9 cellular contexts compared by ENCODE assay signal in the genomic region with DNA sequence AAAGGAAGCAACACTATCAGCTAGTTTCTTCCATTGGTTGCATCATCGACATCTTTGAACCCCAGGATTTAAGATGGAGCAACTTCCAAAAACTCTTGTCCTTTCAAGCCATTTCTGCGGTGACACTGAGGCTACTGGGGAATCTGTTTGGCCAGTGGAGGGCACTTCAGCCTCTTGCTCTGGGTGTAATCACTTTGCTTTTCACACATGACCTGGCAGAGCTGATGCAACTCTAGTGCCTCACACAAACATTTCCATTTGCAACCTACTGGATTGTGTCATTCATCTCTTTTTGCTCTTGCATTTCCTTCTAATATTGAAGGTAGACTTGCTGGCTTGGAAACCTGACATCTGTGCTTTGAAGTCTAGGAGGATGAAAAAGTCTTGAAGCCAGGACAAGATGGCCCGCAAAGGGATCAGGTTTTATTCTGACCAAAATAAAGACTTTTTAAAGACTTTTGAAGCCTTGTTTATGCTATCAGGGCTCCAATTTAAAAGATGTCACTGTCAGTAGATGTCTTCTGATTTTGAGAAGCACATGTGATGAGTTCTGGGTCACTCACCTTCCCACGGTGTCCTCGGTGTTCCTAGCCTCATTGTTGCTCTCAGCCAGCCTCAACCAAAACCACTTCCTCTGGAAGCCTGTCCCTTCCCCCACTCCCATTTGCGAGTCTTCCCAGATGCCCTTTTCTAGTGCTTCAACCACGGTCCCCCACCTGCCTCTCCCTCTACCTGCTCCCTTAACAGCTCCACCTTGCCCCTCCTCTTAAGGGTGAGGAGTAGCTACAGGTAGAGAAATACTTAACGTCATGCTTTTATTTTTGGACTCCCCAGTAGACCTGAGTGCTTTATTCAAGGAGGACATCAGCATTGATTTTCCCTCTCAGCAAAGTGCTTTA.
A peak's percentile ranks its signal among the peaks of the same experiment; 100 is the strongest.
DNase-seq lines count a peak whose midpoint lies in the region; ATAC-seq and TF ChIP-seq lines count a peak whose summit lies in the region.
"Had no signal": no experiment of that assay in that cellular context is flagged by ENCODE, and none has a peak within 500 bp of the region (broad histone marks: within the 10 kb centered on the region; RNA-seq: fewer than 3 reads in every experiment).

No MANE protein-coding gene starts in this region.

- intact Hi-C loops in adrenal gland (cut with DNase I), result loop anchor here in 1 of 2 donors (10.0 kb wide), 1 partner anchor 103 kb away; no protein-coding TSS in a partner anchor
- intact Hi-C loops in naive thymus-derived CD4-positive, alpha-beta T cell (cut with micrococcal nuclease), result no loop called here

- H3K4me1 ChIP-seq in adrenal gland (replicated peaks in 1 of 2), result no peaks in the 10 kb centered on the region
- H3K4me1 ChIP-seq in naive thymus-derived CD4-positive, alpha-beta T cell (ENCODE audit: control insufficient read depth in 2 of 2, insufficient read depth in 2 of 2, low read length in 2 of 2), result peaks cover 0 to 7% of the 10 kb centered on the region in 2 donors

- no peaks in the 10 kb centered on the region for H3K36me3 ChIP-seq in adrenal gland (replicated peaks in 1 of 2)
- H3K36me3 ChIP-seq in naive thymus-derived CD4-positive, alpha-beta T cell (ENCODE audit: control insufficient read depth in 2 of 3, insufficient read depth in 3 of 3, low read length in 3 of 3), result no peaks in the 10 kb centered on the region

- H3K27ac Mint-ChIP-seq in naive thymus-derived CD4-positive, alpha-beta T cell, result no peak overlapping the region

- H3K9me3 ChIP-seq in adrenal gland (replicated peaks in 1 of 3), result no peaks in the 10 kb centered on the region
- H3K9me3 ChIP-seq in naive thymus-derived CD4-positive, alpha-beta T cell (ENCODE audit: control insufficient read depth in 2 of 3, low read length in 3 of 3), result peaks cover 0 to 5% (median 0%) of the 10 kb centered on the region in 3 experiments

- peak; percentile 21 for DNase-seq in COLO829 (ENCODE audit: low spot score)
- peak; percentile 22 for DNase-seq in NCI-H1417 treated with DMSO at 0.1 percent for 48 hours (lab: John Stamatoyannopoulos, UW)
- peak; percentile 24 to 86 (median 48) for DNase-seq in adrenal gland
- peak in 36 of 51 donors; percentile 1 to 67 (median 25) for DNase-seq in hypothalamus (lab: John Stamatoyannopoulos, UW)
- peak in 40 of 49 donors; percentile 4 to 78 (median 28) for DNase-seq in substantia nigra (lab: John Stamatoyannopoulos, UW)
- no peak for DNase-seq in naive thymus-derived CD4-positive, alpha-beta T cell

- POLR2A ChIA-PET in naive thymus-derived CD4-positive, alpha-beta T cell (lab: Charles Lee), result no interaction called here

- CTCF ChIA-PET in naive thymus-derived CD4-positive, alpha-beta T cell (lab: Charles Lee), result no interaction called here

- peaks cover 21 to 56% (median 37%) of the 10 kb centered on the region in 5 donors for H3K27me3 Mint-ChIP-seq in naive thymus-derived CD4-positive, alpha-beta T cell

- ATAC-seq in GM21381 (IDR thresholded peaks at IDR 0.05; ENCODE audit: unreplicated experiment), result peak; percentile 57
- no peak for ATAC-seq in naive thymus-derived CD4-positive, alpha-beta T cell
- ATAC-seq in HG03025 (IDR thresholded peaks at IDR 0.05; ENCODE audit: low FRiP score, unreplicated experiment), result no peak

- peaks cover 0 to 17% (median 5%) of the 10 kb centered on the region in 11 donors for H3K9me3 Mint-ChIP-seq in naive thymus-derived CD4-positive, alpha-beta T cell

- H3K27me3 ChIP-seq in adrenal gland, result no peaks in the 10 kb centered on the region
- H3K27me3 ChIP-seq in naive thymus-derived CD4-positive, alpha-beta T cell (ENCODE audit: control insufficient read depth in 2 of 2, insufficient read depth in 2 of 2, low read length in 2 of 2), result no peaks in the 10 kb centered on the region

- TF ChIP-seq CTCF in adrenal gland (IDR thresholded peaks at IDR 0.05), result peak in 5 of 6 experiments; percentile 29 to 57 (median 41)

- peaks cover 5 to 16% (median 8%) of the 10 kb centered on the region in 7 donors for H3K4me1 Mint-ChIP-seq in naive thymus-derived CD4-positive, alpha-beta T cell

- peak overlapping the region in 4 of 10 donors; percentile 2 to 49 (median 22) for H3K4me3 Mint-ChIP-seq in naive thymus-derived CD4-positive, alpha-beta T cell

- H3K4me3 ChIP-seq in adrenal gland, result no peak overlapping the region
- H3K4me3 ChIP-seq in naive thymus-derived CD4-positive, alpha-beta T cell (ENCODE audit: low read length), result no peak overlapping the region
- H3K4me3 ChIP-seq: SK-N-MC had no signal

- H3K27ac ChIP-seq in adrenal gland, result peak overlapping the region in 1 of 5 donors; percentile 32
- H3K27ac ChIP-seq in substantia nigra (ENCODE audit: low read depth, low read length, poor library complexity, severe bottlenecking), result no peak overlapping the region
- H3K27ac ChIP-seq in naive thymus-derived CD4-positive, alpha-beta T cell (ENCODE audit: low read depth, low read length), result no peak overlapping the region
- H3K27ac ChIP-seq: SK-N-MC had no signal

- 75 to 82% (median 76%) methylated on average over 8 of the region's 8 CpGs for WGBS in adrenal gland, 4 donors

- H3K36me3 Mint-ChIP-seq in naive thymus-derived CD4-positive, alpha-beta T cell, result no peaks in the 10 kb centered on the region

- no peak for TF ChIP-seq POLR2A in adrenal gland (IDR thresholded peaks at IDR 0.05)

Comparison
In these comparisons a context has a peak if more than half of its experiments do, and no peak if none do; other contexts are left out.
1. DNase-seq: peak in COLO829 (single experiment), NCI-H1417 treated with DMSO at 0.1 percent for 48 hours (single experiment), adrenal gland (7 of 7), hypothalamus (36 of 51) and substantia nigra (40 of 49); none in naive thymus-derived CD4-positive, alpha-beta T cell (0 of 9).